20 cellular contexts compared by ENCODE assay signal in genomic region chr2:171595456-171595855, GRCh38.
DNase-seq lines count a peak whose midpoint lies in the region; ATAC-seq, FAIRE-seq and TF ChIP-seq lines count a peak whose summit lies in the region.
"Had no signal": no experiment of that assay in that cellular context is flagged by ENCODE, and none has a peak within 500 bp of the region (broad histone marks: within the 10 kb centered on the region; RNA-seq: fewer than 3 reads in every experiment).

No MANE protein-coding gene starts in this region.

- intact Hi-C loops in ascending aorta (cut with DNase I) = no loop called here

- peak overlapping the region; percentile 44 for H3K27ac Mint-ChIP-seq in HFFc6
- H3K27ac Mint-ChIP-seq: CD4-positive, CD25-positive, alpha-beta regulatory T cell had no signal

- CTCF ChIA-PET in A549 (lab: Yijun Ruan, JAX) = interaction anchor here (0.7 to 1.7 kb wide), 9 partner anchors 8 to 994 kb away, joined by 3 to 6 read pairs (median 5); partner anchors contain the start of gene DYNC1I2

- ATAC-seq in A549 = no peak; a peak in 1 of 6 replicates
- ATAC-seq: Panc1 had no signal

- TF ChIP-seq RAD21 in A549 (conservative IDR thresholded peaks at IDR 0.05 in 1 of 2, IDR thresholded peaks at IDR 0.05 in 1 of 2) = no peak

- H3K4me1 ChIP-seq in A549 = peaks cover 10% of the 10 kb centered on the region; the same call in 2 of the 3 replicates
- no peaks in the 10 kb centered on the region for H3K4me1 ChIP-seq in ascending aorta

- H3K36me3 ChIP-seq in ascending aorta = no peaks in the 10 kb centered on the region

- no peaks in the 10 kb centered on the region for H3K27me3 ChIP-seq in ascending aorta

- no peak for TF ChIP-seq CTCF in A549 (IDR thresholded peaks at IDR 0.05)
- TF ChIP-seq CTCF in HFFc6 (IDR thresholded peaks at IDR 0.05) = no peak
- no peak for TF ChIP-seq CTCF in ascending aorta (IDR thresholded peaks at IDR 0.05)

- H3K9me3 Mint-ChIP-seq in HFFc6 = no peaks in the 10 kb centered on the region; the same call in 1 of the 2 replicates

- POLR2A ChIA-PET in A549 (lab: Yijun Ruan, JAX) = no interaction called here

- peaks cover 10% of the 10 kb centered on the region; the same call in 1 of the 2 replicates for H3K27me3 Mint-ChIP-seq in HFFc6 (ENCODE audit: insufficient read depth)

- peak overlapping the region; percentile 16 for H3K4me2 ChIP-seq in A549

- H3K27ac ChIP-seq in A549 = peak overlapping the region in 1 of 2 experiments; percentile 75; a peak in 3 of 6 replicates
- no peak overlapping the region for H3K27ac ChIP-seq in ascending aorta

- H3K4me1 Mint-ChIP-seq in HFFc6 (ENCODE audit: low read depth) = peaks cover 30% of the 10 kb centered on the region

- H3K4me3 ChIP-seq in A549 (no peak overlapping the region), ascending aorta (no peak overlapping the region)

- H3K9me3 ChIP-seq in A549 = no peaks in the 10 kb centered on the region
- no peaks in the 10 kb centered on the region for H3K9me3 ChIP-seq in ascending aorta

- no peak for TF ChIP-seq POLR2A in A549 (IDR thresholded peaks at IDR 0.05; ENCODE audit: low read length)

- no peaks in the 10 kb centered on the region for H3K36me3 Mint-ChIP-seq in HFFc6 (ENCODE audit: low read depth)
- H3K36me3 Mint-ChIP-seq: CD4-positive, CD25-positive, alpha-beta regulatory T cell had no signal

- DNase-seq in A549 (ENCODE audit: low read depth in 1 of 2, low spot score in 1 of 2) (no peak), HFFc6 (no peak), astrocyte of the hippocampus (ENCODE audit: low read depth, low spot score) (peak; percentile 11), glomerular visceral epithelial cell (ENCODE audit: extremely low spot score) (peak; percentile 4), SK-N-DZ (ENCODE audit: low spot score) (no peak), anterior cingulate cortex (lab: John Stamatoyannopoulos, UW) (no peak), mesenteric fat pad (ENCODE audit: low spot score) (no peak), ascending aorta (ENCODE audit: low spot score in 2 of 2) (no peak)
- DNase-seq: CD4-positive, CD25-positive, alpha-beta regulatory T cell; DMS79; KBM-7; MM.1S; NCI-H1105; NCI-H187 treated with DMSO at 0.1 percent for 48 hours; NCI-H2171; NCI-H774 had no signal

- no peak for TF ChIP-seq EP300 in A549 (IDR thresholded peaks at IDR 0.05)

- H3K4me3 Mint-ChIP-seq in HFFc6 = no peak overlapping the region; the same call in 1 of the 2 replicates
- H3K4me3 Mint-ChIP-seq: CD4-positive, CD25-positive, alpha-beta regulatory T cell had no signal

- FAIRE-seq in A549 (lab: Jason Lieb, UNC) = no peak
- FAIRE-seq: G401.6, GM12892, GM19239 had no signal

TF ChIP-seq in A549, 52 proteins besides CTCF, POLR2A, EP300 and RAD21:
- TF ChIP-seq FOXS1 (CRISPR knock-in tag; IDR thresholded peaks at IDR 0.05) = no peak
- no peak for TF ChIP-seq FOSL2 (IDR thresholded peaks at IDR 0.05)
- no peak for TF ChIP-seq FOSL2 (CRISPR knock-in tag; IDR thresholded peaks at IDR 0.05)
- TF ChIP-seq RNF2 (IDR thresholded peaks at IDR 0.05; ENCODE audit: borderline replicate concordance, low read depth) = no peak
- TF ChIP-seq MYC (IDR thresholded peaks at IDR 0.05; ENCODE audit: borderline replicate concordance, low read length) = no peak
- no peak for TF ChIP-seq CHD2 (IDR thresholded peaks at IDR 0.05; ENCODE audit: low read length, partially characterized antibody)
- TF ChIP-seq CEBPB (IDR thresholded peaks at IDR 0.05) = no peak
- no peak for TF ChIP-seq ESRRA (IDR thresholded peaks at IDR 0.05; ENCODE audit: borderline replicate concordance, low read length)
- no peak for TF ChIP-seq CHD4 (IDR thresholded peaks at IDR 0.05; ENCODE audit: borderline replicate concordance)
- no peak for TF ChIP-seq KDM5A (IDR thresholded peaks at IDR 0.05)

Comparison
In these comparisons a context has a peak if more than half of its experiments do, and no peak if none do; other contexts are left out.
1. DNase-seq: peak in astrocyte of the hippocampus (single experiment) and glomerular visceral epithelial cell (single experiment); none in A549 (0 of 2), HFFc6 (single experiment), SK-N-DZ (single experiment), anterior cingulate cortex (0 of 58), mesenteric fat pad (single experiment) and ascending aorta (0 of 2).